ENCODE assay signal across 35 cellular contexts in the genomic region with DNA sequence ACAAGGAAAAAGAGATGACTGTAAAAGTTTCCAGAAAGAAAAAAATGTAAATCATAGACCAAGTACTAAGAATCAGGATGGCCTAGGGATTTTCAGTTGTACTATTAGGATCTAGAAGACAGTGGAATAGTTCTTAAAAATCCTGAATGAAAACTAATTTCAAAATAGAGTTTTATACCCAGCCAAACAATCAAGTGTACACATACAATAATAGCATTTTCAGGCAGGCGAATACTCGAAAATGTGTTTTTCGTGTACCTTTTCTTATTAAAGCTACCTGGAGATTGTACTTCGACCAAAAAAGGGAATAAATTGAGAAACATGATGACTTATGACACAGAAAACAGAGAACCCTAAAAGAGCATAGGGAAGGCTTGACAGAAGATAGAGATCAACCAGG.
"Had no signal": no experiment of that assay in that cellular context is flagged by ENCODE, and none has a peak within 500 bp of the region (broad histone marks: within the 10 kb centered on the region; RNA-seq: fewer than 3 reads in every experiment).

No MANE protein-coding gene starts in this region.

- H3K9ac ChIP-seq: KMS-11 had no signal

- H3K4me2 ChIP-seq: KMS-11 had no signal

- H3K27ac ChIP-seq: KMS-11 had no signal

- DNase-seq: Karpas-422, Kasumi-1, MG63, MM.1S, MV-4-11, NCI-H1048, NCI-H1092, NCI-H1092 treated with DMSO at 0.1 percent for 48 hours, NCI-H1105, NCI-H1105 treated with DMSO at 0.1 percent for 48 hours, NCI-H1417, NCI-H1417 treated with DMSO at 0.1 percent for 48 hours, NCI-H1436, NCI-H1436 treated with DMSO at 0.1 percent for 48 hours, NCI-H146, NCI-H1694, NCI-H1694 treated with DMSO at 0.1 percent for 48 hours, NCI-H187, NCI-H187 treated with DMSO at 0.1 percent for 48 hours, NCI-H1930, NCI-H2029, NCI-H2029 treated with DMSO at 0.1 percent for 48 hours, NCI-H2081, NCI-H2081 treated with DMSO at 0.1 percent for 48 hours, NCI-H2107, NCI-H2171, NCI-H2171 treated with DMSO at 0.1 percent for 48 hours, NCI-H2227 treated with DMSO at 0.1 percent for 48 hours, NCI-H226, NCI-H345, NCI-H446, NCI-H446 treated with DMSO at 0.1 percent for 48 hours, NCI-H510A, NCI-H510A treated with DMSO at 0.1 percent for 48 hours had no signal

- H3K4me3 ChIP-seq: MG63 had no signal

- H3K27me3 ChIP-seq: MG63 had no signal
